In the genomic region with DNA sequence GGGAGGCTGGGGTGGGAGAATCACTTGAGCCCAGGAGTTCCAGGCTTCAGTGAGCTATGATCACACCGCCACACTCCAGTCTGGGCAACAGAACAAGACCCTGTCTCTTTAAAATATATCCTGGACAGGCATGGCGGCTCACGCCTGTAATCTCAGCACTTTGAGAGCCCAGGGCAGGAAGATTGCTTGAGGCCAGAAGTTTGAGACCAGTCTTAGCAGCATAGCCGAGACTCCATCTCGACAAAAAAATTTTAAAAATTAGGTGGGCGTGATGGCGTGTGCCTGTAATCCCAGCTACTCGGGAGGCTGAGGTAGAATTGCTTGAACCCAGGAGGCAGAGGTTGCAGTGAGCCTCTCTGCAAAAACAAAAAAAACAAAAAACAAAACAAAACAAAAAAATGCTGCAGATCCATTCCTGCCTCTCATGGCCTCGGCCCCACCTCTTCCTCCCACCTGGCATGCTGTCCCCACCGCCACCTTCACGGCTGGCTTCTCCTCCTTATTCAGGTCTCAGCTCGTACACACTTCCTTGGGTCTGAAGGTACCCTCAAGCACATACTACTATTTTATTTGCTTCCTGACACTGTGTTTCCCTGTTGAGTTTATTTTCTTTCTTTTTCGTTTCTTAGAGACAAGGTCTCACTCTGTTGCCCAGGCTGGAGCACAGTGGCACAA, we compare ENCODE assay signal across 16 cellular contexts. TPM values are rescaled to one million over a fixed set of nuclear protein-coding genes. Genes with fewer than 3 reads are reported as not detected.
DNase-seq lines count a peak whose midpoint lies in the region; ATAC-seq and TF ChIP-seq lines count a peak whose summit lies in the region.
"Had no signal": no experiment of that assay in that cellular context is flagged by ENCODE, and none has a peak within 500 bp of the region (broad histone marks: within the 10 kb centered on the region; RNA-seq: fewer than 3 reads in every experiment).

No MANE protein-coding gene starts in this region.

- peaks cover 60% of the 10 kb centered on the region for H3K79me2 ChIP-seq in OCI-LY7 (ENCODE audit: insufficient read depth, low read depth, low read length)

- no peak for TF ChIP-seq CTCF in OCI-LY7 (conservative IDR thresholded peaks at IDR 0.05; ENCODE audit: low read length)

- CTCF ChIA-PET in OCI-LY7 (lab: Charles Lee; ENCODE audit: unreplicated experiment) = no interaction called here

- POLR2A ChIA-PET in OCI-LY7 (lab: Charles Lee) = no interaction called here

- intact Hi-C loops in OCI-LY7 (cut with micrococcal nuclease; ENCODE audit: unreplicated experiment) = no loop called here

- H3K4me1 ChIP-seq in OCI-LY7 (ENCODE audit: insufficient read depth, low read length, poor library complexity, severe bottlenecking) = peaks cover 52% of the 10 kb centered on the region

- peaks cover 39% of the 10 kb centered on the region for H3K36me3 Mint-ChIP-seq in activated T-cell treated with anti-CD3 and anti-CD28 coated beads, Interleukin-2, amount 50 U/mL, for 24 hours (ENCODE audit: low read depth)
- H3K36me3 Mint-ChIP-seq in activated T-cell treated with anti-CD3 and anti-CD28 coated beads, Interleukin-2, amount 50 U/mL, for 4 hours (ENCODE audit: insufficient read depth) = peaks cover 4% of the 10 kb centered on the region
- peaks cover 27% of the 10 kb centered on the region for H3K36me3 Mint-ChIP-seq in effector memory CD8-positive, alpha-beta T cell (ENCODE audit: insufficient read depth)
- peaks cover 16% of the 10 kb centered on the region for H3K36me3 Mint-ChIP-seq in stimulated activated effector memory CD8-positive, alpha-beta T cell treated with anti-CD3 and anti-CD28 coated beads, Interleukin-12 subunit alpha, Interleukin-12 subunit beta, amount 100 ng/mL, for 72 hours

- no peak for DNase-seq in activated T-cell treated with anti-CD3 and anti-CD28 coated beads, Interleukin-2, amount 50 U/mL, for 24 hours
- no peak for DNase-seq in activated T-cell treated with anti-CD3 and anti-CD28 coated beads, Interleukin-2, amount 50 U/mL, for 4 hours
- DNase-seq in OCI-LY7 (ENCODE audit: low spot score) (peak; percentile 57), NCI-H2196 treated with DMSO at 0.1 percent for 48 hours (lab: John Stamatoyannopoulos, UW; ENCODE audit: unreplicated experiment) (no peak), ureter (ENCODE audit: low spot score) (no peak)
- DNase-seq in effector memory CD8-positive, alpha-beta T cell = no peak
- no peak for DNase-seq in stimulated activated effector memory CD8-positive, alpha-beta T cell treated with anti-CD3 and anti-CD28 coated beads, Interleukin-12 subunit alpha, Interleukin-12 subunit beta, amount 100 ng/mL, for 72 hours (ENCODE audit: low spot score in 2 of 2)
- DNase-seq: Kasumi-1; NCI-H1417 treated with DMSO at 0.1 percent for 48 hours; NCI-H226; NK-92 treated with Interleukin-12 subunit alpha and Interleukin-12 subunit beta, amount 100 ng/mL, for 24 hours; SHP77 treated with DMSO at 0.1 percent for 48 hours had no signal

- peak overlapping the region; percentile 13 for H3K4me3 ChIP-seq in OCI-LY7 (ENCODE audit: low read depth, low read length, poor library complexity, severe bottlenecking)
- H3K4me3 ChIP-seq: smooth muscle cell had no signal

- H3K27me3 Mint-ChIP-seq in activated T-cell treated with anti-CD3 and anti-CD28 coated beads, Interleukin-2, amount 50 U/mL, for 24 hours = no peaks in the 10 kb centered on the region
- H3K27me3 Mint-ChIP-seq in activated T-cell treated with anti-CD3 and anti-CD28 coated beads, Interleukin-2, amount 50 U/mL, for 4 hours (ENCODE audit: low read depth) = no peaks in the 10 kb centered on the region
- no peaks in the 10 kb centered on the region for H3K27me3 Mint-ChIP-seq in effector memory CD8-positive, alpha-beta T cell

- peaks cover 9% of the 10 kb centered on the region for H3K9me3 ChIP-seq in OCI-LY7 (ENCODE audit: low read length)

- H3K9me3 Mint-ChIP-seq in activated T-cell treated with anti-CD3 and anti-CD28 coated beads, Interleukin-2, amount 50 U/mL, for 24 hours = no peaks in the 10 kb centered on the region
- H3K9me3 Mint-ChIP-seq in activated T-cell treated with anti-CD3 and anti-CD28 coated beads, Interleukin-2, amount 50 U/mL, for 4 hours = no peaks in the 10 kb centered on the region
- no peaks in the 10 kb centered on the region for H3K9me3 Mint-ChIP-seq in effector memory CD8-positive, alpha-beta T cell
- no peaks in the 10 kb centered on the region for H3K9me3 Mint-ChIP-seq in stimulated activated effector memory CD8-positive, alpha-beta T cell treated with anti-CD3 and anti-CD28 coated beads, Interleukin-12 subunit alpha, Interleukin-12 subunit beta, amount 100 ng/mL, for 72 hours

- H3K27ac ChIP-seq in OCI-LY7 (ENCODE audit: low read depth, low read length, poor library complexity, severe bottlenecking) = peak overlapping the region; percentile 87

- peak overlapping the region; percentile 95 for H3K27ac Mint-ChIP-seq in activated T-cell treated with anti-CD3 and anti-CD28 coated beads, Interleukin-2, amount 50 U/mL, for 24 hours
- H3K27ac Mint-ChIP-seq in effector memory CD8-positive, alpha-beta T cell = peak overlapping the region; percentile 94 to 97
- H3K27ac Mint-ChIP-seq in stimulated activated effector memory CD8-positive, alpha-beta T cell treated with anti-CD3 and anti-CD28 coated beads, Interleukin-12 subunit alpha, Interleukin-12 subunit beta, amount 100 ng/mL, for 72 hours = peak overlapping the region; percentile 97

- no peaks in the 10 kb centered on the region for H4K20me1 ChIP-seq in OCI-LY7 (ENCODE audit: insufficient read depth, low read length)

- peak overlapping the region; percentile 47 for H3K4me2 ChIP-seq in OCI-LY7 (ENCODE audit: low read length)
- H3K4me2 ChIP-seq: smooth muscle cell had no signal

- H3K36me3 ChIP-seq in OCI-LY7 (ENCODE audit: insufficient read depth, low read length) = peaks cover 34% of the 10 kb centered on the region

- H3K4me3 Mint-ChIP-seq in activated T-cell treated with anti-CD3 and anti-CD28 coated beads, Interleukin-2, amount 50 U/mL, for 24 hours = no peak overlapping the region
- H3K4me3 Mint-ChIP-seq in activated T-cell treated with anti-CD3 and anti-CD28 coated beads, Interleukin-2, amount 50 U/mL, for 4 hours = no peak overlapping the region
- peak overlapping the region in 1 of 2 donors; percentile 39 for H3K4me3 Mint-ChIP-seq in effector memory CD8-positive, alpha-beta T cell
- no peak overlapping the region for H3K4me3 Mint-ChIP-seq in stimulated activated effector memory CD8-positive, alpha-beta T cell treated with anti-CD3 and anti-CD28 coated beads, Interleukin-12 subunit alpha, Interleukin-12 subunit beta, amount 100 ng/mL, for 72 hours

- no peak for ATAC-seq in activated T-cell treated with anti-CD3 and anti-CD28 coated beads, Interleukin-2, amount 50 U/mL, for 4 hours
- no peak for ATAC-seq in effector memory CD8-positive, alpha-beta T cell (replicated peaks)
- ATAC-seq in stimulated activated effector memory CD8-positive, alpha-beta T cell treated with anti-CD3 and anti-CD28 coated beads, Interleukin-12 subunit alpha, Interleukin-12 subunit beta, amount 100 ng/mL, for 72 hours = no peak
- no peak for ATAC-seq in GM21515 (IDR thresholded peaks at IDR 0.05; ENCODE audit: unreplicated experiment)

- H3K9me2 ChIP-seq in OCI-LY7 (ENCODE audit: insufficient read depth, low read length) = no peaks in the 10 kb centered on the region

- no peak overlapping the region for H2AFZ ChIP-seq in OCI-LY7 (ENCODE audit: low read length)

- H3K4me1 Mint-ChIP-seq in activated T-cell treated with anti-CD3 and anti-CD28 coated beads, Interleukin-2, amount 50 U/mL, for 24 hours (ENCODE audit: low read depth) = peaks cover 51% of the 10 kb centered on the region
- H3K4me1 Mint-ChIP-seq in activated T-cell treated with anti-CD3 and anti-CD28 coated beads, Interleukin-2, amount 50 U/mL, for 4 hours (ENCODE audit: low read depth) = peaks cover 55% of the 10 kb centered on the region
- H3K4me1 Mint-ChIP-seq in effector memory CD8-positive, alpha-beta T cell (ENCODE audit: low read depth in 2 of 2) = peaks cover 30 to 31% of the 10 kb centered on the region in 2 donors
- peaks cover 37% of the 10 kb centered on the region for H3K4me1 Mint-ChIP-seq in stimulated activated effector memory CD8-positive, alpha-beta T cell treated with anti-CD3 and anti-CD28 coated beads, Interleukin-12 subunit alpha, Interleukin-12 subunit beta, amount 100 ng/mL, for 72 hours

- BruUV-seq in OCI-LY7 (replicated peaks; lab: Mats Ljungman, UMichigan) = no TSS peak

RNA-seq across cellular contexts. Expression of a gene that starts 5.3 kb away (rescaled TPM):
- total RNA-seq in activated T-cell treated with anti-CD3 and anti-CD28 coated beads, Interleukin-2, amount 50 U/mL, for 4 hours = 10 to 100 TPM; 11.3 to 13.8 (median 12.3) TPM
- 3.5 and 4.4 TPM in 2 replicates for total RNA-seq in OCI-LY7 (2014; rRNA removed; shearing (Covaris generic))
- total RNA-seq in OCI-LY7 (2022) (13.8 and 17.4 TPM in 2 replicates), ureter (16.4 TPM)

RNA-seq across cellular contexts. Expression of a gene that starts 27.1 kb away (rescaled TPM):
- total RNA-seq in activated T-cell treated with anti-CD3 and anti-CD28 coated beads, Interleukin-2, amount 50 U/mL, for 4 hours = not detected
- total RNA-seq in OCI-LY7 (2014; rRNA removed; shearing (Covaris generic)) = not detected in 2 replicates
- total RNA-seq in OCI-LY7 (2022) (not detected in 2 replicates), ureter (not detected)
- total RNA-seq: frontal cortex, osteoblast, smooth muscle cell had no signal

RNA-seq across cellular contexts. Expression of a gene that starts 30.7 kb away (rescaled TPM):
- 100 to 1,000 TPM in 1 of 3 donors, 10 to 100 TPM in 2; 91.2 to 102 (median 94.0) TPM for total RNA-seq in activated T-cell treated with anti-CD3 and anti-CD28 coated beads, Interleukin-2, amount 50 U/mL, for 4 hours
- total RNA-seq in OCI-LY7 (2014; rRNA removed; shearing (Covaris generic)) = 5.2 and 6.7 TPM in 2 replicates
- total RNA-seq in OCI-LY7 (2022) = 6.0 and 9.0 TPM in 2 replicates
- 5.1 TPM for total RNA-seq in ureter

RNA-seq across cellular contexts. Expression of a gene that starts 48.5 kb away (rescaled TPM):
- total RNA-seq in activated T-cell treated with anti-CD3 and anti-CD28 coated beads, Interleukin-2, amount 50 U/mL, for 4 hours = 10 to 100 TPM; 65.2 to 75.4 (median 66.2) TPM
- 61.0 and 71.3 TPM in 2 replicates for total RNA-seq in OCI-LY7 (2014; rRNA removed; shearing (Covaris generic))
- total RNA-seq in OCI-LY7 (2022) (86.2 and 97.3 TPM in 2 replicates), ureter (30.0 TPM)

Comparison
In these comparisons a context has a peak if more than half of its experiments do, and no peak if none do; other contexts are left out.
1. RNA of a gene that starts 30.7 kb away (total RNA-seq): 91.2 to 102 TPM in activated T-cell treated with anti-CD3 and anti-CD28 coated beads, Interleukin-2, amount 50 U/mL, for 4 hours; 5.2 to 9.0 TPM in OCI-LY7 and 5.1 TPM in ureter (single experiment); every median in the first group is over 4 times any median in the second.
2. Peak in every context shown above with its lines, with median percentiles within 50 percentile points of each other: H3K27ac Mint-ChIP-seq.